Comparison of ENCODE assay signal across 14 cellular contexts in the genomic region with DNA sequence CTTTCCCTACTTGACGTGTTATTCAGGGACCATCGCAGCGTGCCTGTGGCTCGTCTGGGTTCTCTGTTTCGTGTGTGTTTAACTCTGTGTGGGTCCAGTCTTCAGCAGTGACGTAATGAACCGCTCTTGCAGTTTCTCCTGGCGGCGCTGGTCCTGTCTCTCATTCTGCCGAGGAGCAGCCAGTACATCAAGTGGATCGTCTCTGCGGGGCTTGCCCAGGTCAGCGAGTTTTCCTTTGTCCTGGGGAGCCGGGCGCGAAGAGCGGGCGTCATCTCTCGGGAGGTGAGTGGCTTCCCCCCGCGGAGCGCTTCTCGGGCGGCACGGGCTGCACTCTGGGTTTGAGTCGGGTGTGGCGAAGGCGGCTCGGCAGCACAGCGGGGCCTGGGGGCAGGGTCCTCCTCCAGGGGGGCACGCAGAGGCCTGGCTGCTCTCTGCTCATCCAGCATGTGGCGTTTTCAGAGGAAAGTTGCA. TPM values are rescaled to one million over a fixed set of nuclear protein-coding genes. Genes with fewer than 3 reads are reported as not detected.
A peak's percentile ranks its signal among the peaks of the same experiment; 100 is the strongest.
DNase-seq lines count a peak whose midpoint lies in the region; ATAC-seq, FAIRE-seq and TF ChIP-seq lines count a peak whose summit lies in the region.
"Had no signal": no experiment of that assay in that cellular context is flagged by ENCODE, and none has a peak within 500 bp of the region (broad histone marks: within the 10 kb centered on the region; RNA-seq: fewer than 3 reads in every experiment).

No MANE protein-coding gene starts in this region.

- H2AK5ac ChIP-seq in mesenchymal stem cell (ENCODE audit: low read length, severe bottlenecking) = no peak overlapping the region

- ATAC-seq in Right ventricle myocardium superior (ENCODE audit: poor library complexity) (peak; percentile 31), HG03565 (IDR thresholded peaks at IDR 0.05; ENCODE audit: unreplicated experiment) (no peak), HG02970 (IDR thresholded peaks at IDR 0.05; ENCODE audit: low FRiP score, unreplicated experiment) (no peak)
- ATAC-seq: left colon had no signal

- H4K8ac ChIP-seq in mesenchymal stem cell (ENCODE audit: low read length) = no peak overlapping the region

- peaks cover 23% of the 10 kb centered on the region for H3K36me3 ChIP-seq in right atrium auricular region
- H3K36me3 ChIP-seq in mesenchymal stem cell (ENCODE audit: control insufficient read depth in 1 of 2, insufficient read depth in 2 of 2, low read depth in 1 of 2, low read length in 2 of 2) = peaks cover 54 to 56% of the 10 kb centered on the region in 2 experiments

- TF ChIP-seq POLR2A in GM12892 (IDR thresholded peaks at IDR 0.05; ENCODE audit: low read depth, low read length) = no peak

- H3K18ac ChIP-seq in mesenchymal stem cell (ENCODE audit: low read depth in 1 of 2, low read length in 2 of 2) = no peak overlapping the region

- H3K14ac ChIP-seq in mesenchymal stem cell (ENCODE audit: low read length in 2 of 2) = no peak overlapping the region

- H2BK15ac ChIP-seq in mesenchymal stem cell (ENCODE audit: low read depth, poor library complexity, severe bottlenecking) = no peak overlapping the region

- peaks cover 22% of the 10 kb centered on the region for H3K79me1 ChIP-seq in mesenchymal stem cell (replicated peaks; ENCODE audit: low read length, poor library complexity, severe bottlenecking)

- no peak for FAIRE-seq in GM12892 (lab: Jason Lieb, UNC)
- FAIRE-seq: pancreas, RCC 7860 had no signal

- H3K27ac ChIP-seq in right atrium auricular region (no peak overlapping the region), mesenchymal stem cell (ENCODE audit: low read length, poor library complexity, severe bottlenecking) (peak overlapping the region; percentile 85)
- H3K27ac ChIP-seq: pancreas had no signal

- H3K23ac ChIP-seq in mesenchymal stem cell (ENCODE audit: low read length in 2 of 2) = no peak overlapping the region

- no peak overlapping the region for H3K4me3 ChIP-seq in right atrium auricular region
- H3K4me3 ChIP-seq in choroid plexus epithelial cell (ENCODE audit: low read depth, low read length) = peak overlapping the region; percentile 36
- H3K4me3 ChIP-seq in mesenchymal stem cell (ENCODE audit: insufficient read depth in 1 of 2, low read depth in 1 of 2, low read length in 2 of 2) = peak overlapping the region; percentile 33 to 36
- H3K4me3 ChIP-seq: pancreas had no signal

- no peak for TF ChIP-seq CTCF in right atrium auricular region (IDR thresholded peaks at IDR 0.05)
- no peak for TF ChIP-seq CTCF in choroid plexus epithelial cell (conservative IDR thresholded peaks at IDR 0.05; ENCODE audit: low read depth, low read length)

- no peak overlapping the region for H2BK120ac ChIP-seq in mesenchymal stem cell (ENCODE audit: low read depth, low read length)

- no peak overlapping the region for H4K91ac ChIP-seq in mesenchymal stem cell (ENCODE audit: low read length)

- no peak overlapping the region for H2BK12ac ChIP-seq in mesenchymal stem cell (ENCODE audit: low read length in 2 of 2)

- DNase-seq in Right ventricle myocardium superior = no peak
- DNase-seq in right atrium auricular region (ENCODE audit: low spot score) = no peak
- peak; percentile 78 for DNase-seq in choroid plexus epithelial cell (ENCODE audit: low read depth)
- DNase-seq in mesenchymal stem cell = no peak
- DNase-seq in GM19240 (ENCODE audit: insufficient read length, low spot score) = no peak
- DNase-seq in GM12892 (ENCODE audit: insufficient read length) = no peak
- DNase-seq: activated T-cell treated with anti-CD3 and anti-CD28 coated beads for 4 hours, foreskin melanocyte, GDM1 had no signal

- intact Hi-C loops in Right ventricle myocardium superior (cut with DNase I) = no loop called here

- H3K9ac ChIP-seq in mesenchymal stem cell (ENCODE audit: low read length) = peak overlapping the region; percentile 68

- no peaks in the 10 kb centered on the region for H3K9me3 ChIP-seq in right atrium auricular region
- H3K9me3 ChIP-seq in mesenchymal stem cell (ENCODE audit: control insufficient read depth, low read length) = no peaks in the 10 kb centered on the region
- H3K9me3 ChIP-seq: pancreas had no signal

- H2AFZ ChIP-seq in mesenchymal stem cell (ENCODE audit: low read depth, low read length) = no peak overlapping the region

- 94% methylated on average over 30 of the region's 32 CpGs for WGBS in mesenchymal stem cell

- peak overlapping the region; percentile 21 for H2BK5ac ChIP-seq in mesenchymal stem cell (ENCODE audit: low read depth, low read length, poor library complexity, severe bottlenecking)

- peak overlapping the region; percentile 12 for H3K4me2 ChIP-seq in mesenchymal stem cell (ENCODE audit: low read length, poor library complexity, severe bottlenecking)

- no peak overlapping the region for H3K4ac ChIP-seq in mesenchymal stem cell (ENCODE audit: low read depth in 1 of 2, low read length in 2 of 2)

- H3K4me1 ChIP-seq in right atrium auricular region (peaks cover 0 to 41% of the 10 kb centered on the region in 2 donors), mesenchymal stem cell (ENCODE audit: control insufficient read depth, insufficient read depth, low read depth, low read length) (peaks cover 54% of the 10 kb centered on the region)
- H3K4me1 ChIP-seq: pancreas had no signal

- no peaks in the 10 kb centered on the region for H3K27me3 ChIP-seq in right atrium auricular region
- H3K27me3 ChIP-seq in mesenchymal stem cell (ENCODE audit: control insufficient read depth in 1 of 2, insufficient read depth in 1 of 2, low read length in 2 of 2) = no peaks in the 10 kb centered on the region
- H3K27me3 ChIP-seq: pancreas had no signal

RNA-seq across cellular contexts. Expression of gene TFDP1, which starts 36.3 kb away (rescaled TPM):
- 42.1 TPM for total RNA-seq in Right ventricle myocardium superior
- total RNA-seq in right atrium auricular region = 10 to 100 TPM; 34.4 to 40.4 TPM
- polyA plus RNA-seq in mesenchymal stem cell (2013, experiment 1 of 2) = 60.2 TPM
- polyA plus RNA-seq in mesenchymal stem cell (2013, experiment 2 of 2) = 62.5 TPM
- polyA plus RNA-seq in GM12892 (2012; ENCODE audit: missing spikeins) = 142 TPM

RNA-seq across cellular contexts. Expression of gene DCUN1D2, which starts 57.7 kb away (rescaled TPM):
- 196 TPM for total RNA-seq in Right ventricle myocardium superior
- 10 to 100 TPM; 45.3 to 65.5 TPM for total RNA-seq in right atrium auricular region
- 7.1 TPM for polyA plus RNA-seq in mesenchymal stem cell (2013, experiment 1 of 2)
- 6.5 TPM for polyA plus RNA-seq in mesenchymal stem cell (2013, experiment 2 of 2)
- 8.8 TPM for polyA plus RNA-seq in GM12892 (2012; ENCODE audit: missing spikeins)

Comparison
In these comparisons a context has a peak if more than half of its experiments do, and no peak if none do; other contexts are left out.
1. H3K4me3 ChIP-seq: peak in choroid plexus epithelial cell (single experiment) and mesenchymal stem cell (2 of 2); none in right atrium auricular region (0 of 2).